In the genomic region with DNA sequence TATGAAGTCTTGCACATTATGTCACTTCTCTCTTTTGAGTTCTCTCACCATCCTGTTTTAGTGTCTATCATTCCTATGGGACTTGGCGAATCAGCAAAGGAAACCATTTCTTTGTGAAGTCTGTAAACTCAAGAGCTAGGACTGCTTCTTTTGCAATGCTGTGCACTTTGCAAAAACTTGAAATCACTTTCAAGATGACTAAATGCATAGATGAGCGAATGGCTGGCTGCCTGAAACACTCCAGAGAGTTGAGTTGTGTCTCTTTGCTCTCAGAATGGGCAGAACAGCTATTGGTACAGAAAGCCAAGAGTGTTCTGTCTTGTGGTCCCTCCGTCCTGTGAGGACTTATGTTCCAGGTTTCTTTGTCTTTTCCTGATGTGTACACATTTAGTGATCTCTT, we compare ENCODE assay signal across 14 cellular contexts. TPM values are rescaled to one million over a fixed set of nuclear protein-coding genes. Genes with fewer than 3 reads are reported as not detected.
DNase-seq lines count a peak whose midpoint lies in the region; ATAC-seq and TF ChIP-seq lines count a peak whose summit lies in the region.
"Had no signal": no experiment of that assay in that cellular context is flagged by ENCODE, and none has a peak within 500 bp of the region (broad histone marks: within the 10 kb centered on the region; RNA-seq: fewer than 3 reads in every experiment).

No MANE protein-coding gene starts in this region.

- TF ChIP-seq POLR2A in NB4 (IDR thresholded peaks at IDR 0.05; ENCODE audit: extremely low read depth, insufficient read length) (no peak), gastroesophageal sphincter (IDR thresholded peaks at IDR 0.05) (no peak)

- no peak for TF ChIP-seq EP300 in gastroesophageal sphincter (IDR thresholded peaks at IDR 0.05)

- ATAC-seq in GM18868 (IDR thresholded peaks at IDR 0.05; ENCODE audit: unreplicated experiment) (peak; percentile 68), HG02870 (IDR thresholded peaks at IDR 0.05; ENCODE audit: unreplicated experiment) (peak; percentile 57), HG03457 (IDR thresholded peaks at IDR 0.05; ENCODE audit: unreplicated experiment) (no peak), gastroesophageal sphincter (no peak)
- ATAC-seq: sciatic nerve had no signal

- no peaks in the 10 kb centered on the region for H3K27me3 ChIP-seq in effector memory CD4-positive, alpha-beta T cell (replicated peaks; ENCODE audit: control insufficient read depth, insufficient read depth, low read length, poor library complexity, severe bottlenecking)
- H3K27me3 ChIP-seq in gastroesophageal sphincter, result no peaks in the 10 kb centered on the region

- no peak overlapping the region for H3K27ac ChIP-seq in effector memory CD4-positive, alpha-beta T cell (ENCODE audit: insufficient read depth, low read length, poor library complexity, severe bottlenecking)
- H3K27ac ChIP-seq in gastroesophageal sphincter, result no peak overlapping the region
- H3K27ac ChIP-seq: SK-N-MC had no signal

- TF ChIP-seq CTCF in GM12865 (IDR thresholded peaks at IDR 0.05; ENCODE audit: insufficient read depth, low read depth, low read length, missing control alignments), result no peak
- no peak for TF ChIP-seq CTCF in NB4 (IDR thresholded peaks at IDR 0.05; ENCODE audit: low read depth, low read length)
- TF ChIP-seq CTCF in gastroesophageal sphincter (IDR thresholded peaks at IDR 0.05), result no peak

- DNase-seq in GM12865 (ENCODE audit: low read depth), result peak; percentile 67
- DNase-seq in NB4 (ENCODE audit: low read depth), result peak; percentile 34
- no peak for DNase-seq in effector memory CD4-positive, alpha-beta T cell
- DNase-seq in NCI-H2029 treated with DMSO at 0.1 percent for 48 hours (lab: John Stamatoyannopoulos, UW), result no peak
- DNase-seq: activated CD4-positive, CD25-positive, alpha-beta regulatory T cell; NCI-H2081; NCI-H446 treated with DMSO at 0.1 percent for 48 hours; substantia nigra had no signal

- no peaks in the 10 kb centered on the region for H3K9me3 ChIP-seq in effector memory CD4-positive, alpha-beta T cell (ENCODE audit: control insufficient read depth, low read length)
- H3K9me3 ChIP-seq in gastroesophageal sphincter, result no peaks in the 10 kb centered on the region

- no peaks in the 10 kb centered on the region for H3K4me1 ChIP-seq in effector memory CD4-positive, alpha-beta T cell (ENCODE audit: control insufficient read depth, insufficient read depth, low read length, poor library complexity, severe bottlenecking)
- H3K4me1 ChIP-seq in gastroesophageal sphincter, result no peaks in the 10 kb centered on the region

- 69 to 91% methylated on average over 3 of the region's 3 CpGs for WGBS in gastroesophageal sphincter (ENCODE audit: low coverage in 1 of 2), 2 donors

- no peaks in the 10 kb centered on the region for H3K36me3 ChIP-seq in effector memory CD4-positive, alpha-beta T cell (ENCODE audit: control insufficient read depth, insufficient read depth, low read length)
- no peaks in the 10 kb centered on the region for H3K36me3 ChIP-seq in gastroesophageal sphincter

- H3K4me3 ChIP-seq in GM12865 (ENCODE audit: low read depth, low read length) (no peak overlapping the region), NB4 (ENCODE audit: low read depth, low read length) (no peak overlapping the region), gastroesophageal sphincter (no peak overlapping the region)
- H3K4me3 ChIP-seq in effector memory CD4-positive, alpha-beta T cell (ENCODE audit: insufficient read depth, low read depth, low read length, poor library complexity, severe bottlenecking), result no peak overlapping the region
- H3K4me3 ChIP-seq: SK-N-MC had no signal

RNA-seq across cellular contexts. Expression of gene ELMO1, which starts 18.4 kb away (rescaled TPM):
- 10 to 100 TPM; 22.1 to 54.0 (median 42.7) TPM for total RNA-seq in gastroesophageal sphincter

Comparison
In these comparisons a context has a peak if more than half of its experiments do, and no peak if none do; other contexts are left out.
1. DNase-seq: peak in GM12865 (single experiment) and NB4 (single experiment); none in effector memory CD4-positive, alpha-beta T cell (0 of 3) and NCI-H2029 treated with DMSO at 0.1 percent for 48 hours (single experiment).
2. ATAC-seq: peak in GM18868 (single experiment) and HG02870 (single experiment); none in HG03457 (single experiment) and gastroesophageal sphincter (single experiment).